Comparison of ENCODE assay signal across 18 cellular contexts in the genomic region with DNA sequence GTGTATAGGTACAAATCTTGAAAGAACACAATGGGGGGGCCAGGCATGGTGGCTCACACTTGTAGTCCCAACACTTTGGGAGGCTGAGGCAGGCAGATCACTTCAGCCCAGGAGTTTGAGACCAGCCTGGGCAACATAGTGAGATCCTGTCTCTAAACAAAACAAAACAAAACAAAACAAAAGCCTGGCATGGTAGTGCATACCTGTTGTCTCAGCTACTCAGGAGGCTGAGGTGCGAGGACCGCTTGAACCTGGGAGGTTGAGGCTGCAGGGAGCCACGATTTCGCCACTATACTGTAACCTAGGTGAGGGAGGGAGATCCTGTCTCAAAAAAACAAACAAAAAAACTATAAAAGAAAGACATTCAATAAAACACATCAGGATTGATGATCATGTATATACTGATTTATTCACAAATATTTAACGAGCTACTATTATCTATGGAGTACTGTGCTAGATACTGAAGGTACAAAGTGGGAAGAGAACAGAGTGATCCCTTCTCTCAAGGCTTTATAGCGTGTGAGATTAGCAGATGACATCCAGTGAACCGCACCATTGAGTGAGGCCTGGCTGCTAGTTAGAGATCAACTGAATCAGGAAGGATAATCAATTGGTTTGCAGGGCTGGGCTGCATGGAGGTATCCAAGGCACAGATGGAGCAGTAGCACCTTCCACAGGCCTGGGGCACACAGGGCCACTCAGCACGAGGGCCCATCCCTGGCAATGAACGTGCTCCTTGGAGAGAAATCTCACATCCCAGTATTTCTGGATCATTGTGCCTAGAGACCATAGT. TPM values are rescaled to one million over a fixed set of nuclear protein-coding genes. Genes with fewer than 3 reads are reported as not detected.
"Had no signal": no experiment of that assay in that cellular context is flagged by ENCODE, and none has a peak within 500 bp of the region (broad histone marks: within the 10 kb centered on the region; RNA-seq: fewer than 3 reads in every experiment).

No MANE protein-coding gene starts in this region.

- H3K27ac ChIP-seq: heart right ventricle, neural progenitor cell, prostate gland, right atrium auricular region had no signal

- H3K36me3 ChIP-seq: heart right ventricle, neural progenitor cell, prostate gland, right atrium auricular region, transverse colon had no signal

- H3K4me1 ChIP-seq: neural progenitor cell had no signal

- DNase-seq: activated CD4-positive, alpha-beta T cell treated with anti-CD3 and anti-CD28 coated beads, Interleukin-2, amount 10 ng/mL, durations not matched to agents 7 days and 5 days; activated CD8-positive, alpha-beta T cell treated with anti-CD3 and anti-CD28 coated beads, Interleukin-2, amount 10 ng/mL, durations not matched to agents 7 days and 5 days; activated naive CD4-positive, alpha-beta T cell treated with Interleukin-2 at 50 U/mL for 16 hours; activated naive CD8-positive, alpha-beta T cell treated with anti-CD3 and anti-CD28 coated beads, Interleukin-2, amount 10 ng/mL, durations not matched to agents 7 days and 5 days; activated T-cell treated with anti-CD3 and anti-CD28 coated beads, Interleukin-2, amount 50 U/mL, for 24 hours; cerebellar nuclear complex; cortex of kidney; heart right ventricle; immature natural killer cell; naive B cell; stimulated activated naive CD8-positive, alpha-beta T cell treated with anti-CD3 and anti-CD28 coated beads, Interleukin-15, Interleukin-2, amounts not matched to agents 100 U/mL and 50 U/mL, for 24 hours; transverse colon had no signal

- ATAC-seq: activated CD8-positive, alpha-beta T cell treated with anti-CD3 and anti-CD28 coated beads, Interleukin-2, amount 10 ng/mL, durations not matched to agents 7 days and 5 days; esophagus mucosa; heart right ventricle; mucosa of descending colon; stimulated activated naive CD8-positive, alpha-beta T cell treated with anti-CD3 and anti-CD28 coated beads, Interleukin-15, Interleukin-2, amounts not matched to agents 100 U/mL and 50 U/mL, for 24 hours had no signal

- H3K4me3 ChIP-seq: heart right ventricle, mucosa of descending colon, neural progenitor cell, prostate gland, right atrium auricular region, transverse colon had no signal

- H3K9ac ChIP-seq: neural progenitor cell had no signal

- H3K4me2 ChIP-seq: neural progenitor cell had no signal

- H2AFZ ChIP-seq: neural progenitor cell had no signal

- H3K27me3 ChIP-seq: heart right ventricle, neural progenitor cell, right atrium auricular region, transverse colon had no signal

- H3K9me3 ChIP-seq: heart right ventricle, mucosa of descending colon, prostate gland, right atrium auricular region, transverse colon had no signal

RNA-seq across cellular contexts. Expression of a gene that starts 26.4 kb away (rescaled TPM):
- total RNA-seq: skeletal muscle tissue had no signal
